In the genomic region with DNA sequence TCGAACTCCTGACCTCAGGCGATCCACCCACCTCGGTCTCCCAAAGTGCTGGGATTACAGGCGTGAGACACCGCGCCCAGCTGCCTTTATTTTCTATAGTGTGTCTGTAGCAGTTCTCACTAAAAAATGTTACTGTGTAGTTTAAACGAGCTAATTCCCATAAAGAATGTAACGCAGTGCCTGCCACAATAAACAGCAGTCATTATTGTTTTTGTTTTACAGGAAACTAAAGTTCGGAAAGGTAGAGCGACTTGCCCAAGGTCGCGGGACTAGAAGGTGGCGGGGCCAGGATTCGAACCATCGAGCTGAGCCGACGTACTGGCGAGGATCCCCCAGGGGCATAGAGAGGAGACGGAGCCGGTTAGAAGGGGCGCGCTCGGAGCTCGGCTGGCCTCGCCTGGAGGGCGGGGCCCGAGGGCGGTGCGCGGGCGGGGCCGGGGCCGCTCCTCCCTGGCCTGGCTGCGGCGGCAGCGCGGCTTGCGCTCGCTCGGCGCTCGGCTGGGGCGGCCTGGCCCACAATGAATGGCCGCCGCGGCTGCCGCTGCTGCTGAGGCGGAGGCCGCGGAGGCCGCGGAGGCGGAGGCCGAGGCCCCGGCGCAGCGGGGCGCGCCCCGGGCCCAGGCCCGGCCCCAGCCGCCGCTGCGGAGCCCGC, we compare ENCODE assay signal across 8 cellular contexts. TPM values are rescaled to one million over a fixed set of nuclear protein-coding genes. Genes with fewer than 3 reads are reported as not detected.
DNase-seq lines count a peak whose midpoint lies in the region; ATAC-seq and TF ChIP-seq lines count a peak whose summit lies in the region.

A gene (plus strand): TSS at position 493 of the 652 bp plus-strand sequence. CDS start 16,944 bp downstream, outside the sequence.

- in situ Hi-C loops in Panc1 (cut with HindIII; ENCODE audit: low pct_unique_long_range_greater_than_20kb, low sequenced_read_pairs), result no loop called here

- WGBS in esophagus muscularis mucosa, result 8% methylated on average over 18 of the region's 65 CpGs

- POLR2A ChIA-PET in Panc1 (lab: Charles Lee), result interaction anchor here (0.6 to 1.2 kb wide), 2 partner anchors 9 to 34 kb away, joined by 3 to 7 read pairs; no protein-coding TSS in a partner anchor

- CTCF ChIA-PET in Panc1 (lab: Charles Lee), result no interaction called here

- no peak for TF ChIP-seq CTCF in Panc1 (IDR thresholded peaks at IDR 0.05)
- peak in 1 of 3 experiments; percentile 13 for TF ChIP-seq CTCF in esophagus muscularis mucosa (IDR thresholded peaks at IDR 0.05)

- no peak for TF ChIP-seq POLR2A in esophagus muscularis mucosa (IDR thresholded peaks at IDR 0.05; ENCODE audit: low read depth)

- BruUV-seq in Panc1 (replicated peaks; lab: Mats Ljungman, UMichigan), result no TSS peak

- peak within 1 kb of the TSS; percentile 91 for H3K27ac ChIP-seq in Panc1 (ENCODE audit: low read length)
- peak within 1 kb of the TSS; percentile 68 to 82 (median 74) for H3K27ac ChIP-seq in esophagus muscularis mucosa (replicated peaks in 1 of 4)

- intact Hi-C loops in Panc1 (cut with micrococcal nuclease; ENCODE audit: unreplicated experiment), result no loop called here
- intact Hi-C loops in esophagus muscularis mucosa (cut with DNase I), result no loop called here

- peak; percentile 95 for DNase-seq in COLO668 (lab: John Stamatoyannopoulos, UW; ENCODE audit: unreplicated experiment)
- DNase-seq in Panc1 (ENCODE audit: low read depth, low spot score), result peak; percentile 78
- DNase-seq in activated T-cell treated with anti-CD3 and anti-CD28 coated beads, Interleukin-2, amount 50 U/mL, for 48 hours, result peak; percentile 91 to 95
- DNase-seq in esophagus muscularis mucosa (ENCODE audit: extremely low spot score), result no peak
- DNase-seq in myocyte (ENCODE audit: low read depth), result peak; percentile 87
- DNase-seq in stimulated activated CD8-positive, alpha-beta memory T cell treated with anti-CD3 and anti-CD28 coated beads, Interleukin-7, amount 100 ng/mL, for 4 hours (ENCODE audit: low read depth in 2 of 2), result peak; percentile 65 to 90

- H3K9me3 ChIP-seq in Panc1 (ENCODE audit: control insufficient read depth, insufficient read depth, low read depth, low read length), result no peaks in the 10 kb centered on the region
- no peaks in the 10 kb centered on the region for H3K9me3 ChIP-seq in esophagus muscularis mucosa

- peak within 1 kb of the TSS; percentile 90 to 92 for H3K4me3 ChIP-seq in Panc1 (ENCODE audit: low read depth in 2 of 2, low read length in 2 of 2)
- H3K4me3 ChIP-seq in esophagus muscularis mucosa, result peak within 1 kb of the TSS; percentile 67 to 97 (median 94)

- H3K36me3 ChIP-seq in Panc1 (ENCODE audit: control insufficient read depth, insufficient read depth, low read length), result peaks cover 5% of the 10 kb centered on the region
- H3K36me3 ChIP-seq in esophagus muscularis mucosa, result peaks cover 0 to 27% (median 23%) of the 10 kb centered on the region in 4 donors

- H3K4me1 ChIP-seq in Panc1 (ENCODE audit: control insufficient read depth, insufficient read depth, low read length), result peaks cover 26% of the 10 kb centered on the region
- H3K4me1 ChIP-seq in esophagus muscularis mucosa, result peaks cover 39 to 62% (median 57%) of the 10 kb centered on the region in 4 donors

- H3K27me3 ChIP-seq in Panc1 (ENCODE audit: control insufficient read depth, insufficient read depth, low read length), result no peaks in the 10 kb centered on the region
- no peaks in the 10 kb centered on the region for H3K27me3 ChIP-seq in esophagus muscularis mucosa

- no peak for TF ChIP-seq EP300 in Ishikawa (IDR thresholded peaks at IDR 0.05; ENCODE audit: borderline replicate concordance)
- no peak for TF ChIP-seq EP300 in esophagus muscularis mucosa (IDR thresholded peaks at IDR 0.05)

- ATAC-seq in GM21423 (IDR thresholded peaks at IDR 0.05; ENCODE audit: unreplicated experiment) (peak; percentile 64), Panc1 (peak; percentile 86)

- no peak for TF ChIP-seq RAD21 in Ishikawa (IDR thresholded peaks at IDR 0.05; ENCODE audit: low read depth)

TF ChIP-seq in Ishikawa, 13 proteins besides CTCF, POLR2A, EP300 and RAD21:
- TF ChIP-seq EGR1 (IDR thresholded peaks at IDR 0.05), result no peak
- TF ChIP-seq, protein P1, sequence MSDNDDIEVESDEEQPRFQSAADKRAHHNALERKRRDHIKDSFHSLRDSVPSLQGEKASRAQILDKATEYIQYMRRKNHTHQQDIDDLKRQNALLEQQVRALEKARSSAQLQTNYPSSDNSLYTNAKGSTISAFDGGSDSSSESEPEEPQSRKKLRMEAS (IDR thresholded peaks at IDR 0.05), result no peak
- TF ChIP-seq ZBTB7A (IDR thresholded peaks at IDR 0.05; ENCODE audit: low read depth), result no peak
- TF ChIP-seq TAF1 (IDR thresholded peaks at IDR 0.05; ENCODE audit: low read depth), result peak; percentile 58; the same call in 1 of the 2 replicates
- TF ChIP-seq CEBPB (IDR thresholded peaks at IDR 0.05), result no peak
- TF ChIP-seq TEAD4 (IDR thresholded peaks at IDR 0.05), result no peak
- peak; percentile 90 for TF ChIP-seq YY1 (IDR thresholded peaks at IDR 0.05; ENCODE audit: low read depth)

RNA-seq across cellular contexts. Expression of the gene that starts here (rescaled TPM):
- 129 TPM for total RNA-seq in Panc1 (2021; ENCODE audit: unreplicated experiment)
- 97.8 TPM for polyA plus RNA-seq in Panc1 (2012; ENCODE audit: insufficient read length)
- total RNA-seq in esophagus muscularis mucosa, result 10 to 100 TPM; 24.5 to 61.6 (median 29.6) TPM
- total RNA-seq in myocyte, result 59.7 and 66.2 TPM in 2 replicates
- 42.8 TPM for polyA plus RNA-seq in myocyte (2012)
